ENCODE assay signal across 8 cellular contexts in genomic region chr2:33477473-33478468, GRCh38. TPM values are rescaled to one million over a fixed set of nuclear protein-coding genes. Genes with fewer than 3 reads are reported as not detected.
DNase-seq lines count a peak whose midpoint lies in the region; ATAC-seq and TF ChIP-seq lines count a peak whose summit lies in the region.

No MANE protein-coding gene starts in this region.

- peak overlapping the region; percentile 81 for H4K8ac ChIP-seq in mesenchymal stem cell (ENCODE audit: low read length)

- no peak overlapping the region for H3K23ac ChIP-seq in mesenchymal stem cell (ENCODE audit: low read length in 2 of 2)

- H3K18ac ChIP-seq in mesenchymal stem cell (ENCODE audit: low read depth in 1 of 2, low read length in 2 of 2), result peak overlapping the region; percentile 67 to 95

- intact Hi-C loops in ascending aorta (cut with DNase I), result loop anchor here (5.0 kb wide), 1 partner anchor 45 kb away; no protein-coding TSS in a partner anchor

- H3K27me3 Mint-ChIP-seq in type B pancreatic cell, result peaks cover 5% of the 10 kb centered on the region

- H2BK15ac ChIP-seq in mesenchymal stem cell (ENCODE audit: low read depth, poor library complexity, severe bottlenecking), result peak overlapping the region; percentile 36

- peak overlapping the region; percentile 64 for H3K4me3 Mint-ChIP-seq in type B pancreatic cell

- peaks cover 42% of the 10 kb centered on the region for H3K79me2 ChIP-seq in KMS-11 (ENCODE audit: insufficient read depth, low read depth)

- H3K4ac ChIP-seq in mesenchymal stem cell (ENCODE audit: low read depth in 1 of 2, low read length in 2 of 2), result peak overlapping the region; percentile 38 to 43

- peak overlapping the region in 1 of 2 experiments; percentile 41 for H3K14ac ChIP-seq in mesenchymal stem cell (ENCODE audit: low read length in 2 of 2)

- no peaks in the 10 kb centered on the region for H3K36me3 Mint-ChIP-seq in type B pancreatic cell

- H4K20me1 ChIP-seq in KMS-11 (ENCODE audit: insufficient read depth), result no peaks in the 10 kb centered on the region

- peak overlapping the region; percentile 32 for H4K91ac ChIP-seq in mesenchymal stem cell (ENCODE audit: low read length)

- TF ChIP-seq CTCF in KMS-11 (conservative IDR thresholded peaks at IDR 0.05; ENCODE audit: low read depth, low read length) (no peak), ascending aorta (IDR thresholded peaks at IDR 0.05) (no peak), type B pancreatic cell (conservative IDR thresholded peaks at IDR 0.05) (no peak)

- WGBS in mesenchymal stem cell, result 44% methylated on average over 20 of the region's 20 CpGs

- no peaks in the 10 kb centered on the region for H3K9me3 ChIP-seq in ascending aorta
- H3K9me3 ChIP-seq in mesenchymal stem cell (ENCODE audit: control insufficient read depth, low read length), result no peaks in the 10 kb centered on the region

- H2BK120ac ChIP-seq in mesenchymal stem cell (ENCODE audit: low read depth, low read length), result no peak overlapping the region

- H3K79me1 ChIP-seq in mesenchymal stem cell (replicated peaks; ENCODE audit: low read length, poor library complexity, severe bottlenecking), result peaks cover 3% of the 10 kb centered on the region

- peaks cover 18% of the 10 kb centered on the region for H3K4me1 Mint-ChIP-seq in type B pancreatic cell (ENCODE audit: unreplicated experiment)

- peaks cover 60% of the 10 kb centered on the region for H3K4me1 ChIP-seq in KMS-11 (ENCODE audit: low read depth, poor library complexity, severe bottlenecking)
- H3K4me1 ChIP-seq in ascending aorta, result peaks cover 0 to 5% of the 10 kb centered on the region in 2 donors
- peaks cover 4% of the 10 kb centered on the region for H3K4me1 ChIP-seq in mesenchymal stem cell (ENCODE audit: control insufficient read depth, insufficient read depth, low read depth, low read length)

- H3K4me2 ChIP-seq in KMS-11 (peak overlapping the region; percentile 82), mesenchymal stem cell (ENCODE audit: low read length, poor library complexity, severe bottlenecking) (peak overlapping the region; percentile 24)

- H2AK5ac ChIP-seq in mesenchymal stem cell (ENCODE audit: low read length, severe bottlenecking), result peak overlapping the region; percentile 46

- H3K27ac ChIP-seq in KMS-11 (peak overlapping the region; percentile 98), ascending aorta (peak overlapping the region in 1 of 2 donors; percentile 79), mesenchymal stem cell (ENCODE audit: low read length, poor library complexity, severe bottlenecking) (no peak overlapping the region)

- no peaks in the 10 kb centered on the region for H3K27me3 ChIP-seq in KMS-11 (ENCODE audit: insufficient read depth, low read depth)
- no peaks in the 10 kb centered on the region for H3K27me3 ChIP-seq in ascending aorta
- H3K27me3 ChIP-seq in mesenchymal stem cell (ENCODE audit: control insufficient read depth in 1 of 2, insufficient read depth in 1 of 2, low read length in 2 of 2), result peaks cover 0 to 8% of the 10 kb centered on the region in 2 experiments

- DNase-seq in GDM1 (lab: John Stamatoyannopoulos, UW) (peak; percentile 41), ascending aorta (ENCODE audit: low spot score in 2 of 2) (no peak), mesenchymal stem cell (peak; percentile 61), type B pancreatic cell (ENCODE audit: extremely low spot score, unreplicated experiment) (no peak), NK-92 (lab: John Stamatoyannopoulos, UW; ENCODE audit: unreplicated experiment) (no peak), ureter (ENCODE audit: low spot score) (no peak)

- H2BK5ac ChIP-seq in mesenchymal stem cell (ENCODE audit: low read depth, low read length, poor library complexity, severe bottlenecking), result no peak overlapping the region

- H2AFZ ChIP-seq in KMS-11 (ENCODE audit: low read depth), result peak overlapping the region; percentile 5; the same call in 1 of the 2 replicates
- no peak overlapping the region for H2AFZ ChIP-seq in mesenchymal stem cell (ENCODE audit: low read depth, low read length)

- peak overlapping the region; percentile 99 for H3K4me3 ChIP-seq in KMS-11 (IDR thresholded peaks at IDR 0.05; ENCODE audit: insufficient read depth, low read depth, low read length)
- H3K4me3 ChIP-seq in ascending aorta, result peak overlapping the region; percentile 56 to 71
- H3K4me3 ChIP-seq in mesenchymal stem cell (ENCODE audit: insufficient read depth in 1 of 2, low read depth in 1 of 2, low read length in 2 of 2), result no peak overlapping the region

- ATAC-seq in GM21367 (IDR thresholded peaks at IDR 0.05; ENCODE audit: unreplicated experiment), result peak; percentile 29

- H3K27ac Mint-ChIP-seq in type B pancreatic cell, result peak overlapping the region; percentile 37

- no peaks in the 10 kb centered on the region for H3K36me3 ChIP-seq in KMS-11 (ENCODE audit: insufficient read depth)
- no peaks in the 10 kb centered on the region for H3K36me3 ChIP-seq in ascending aorta
- H3K36me3 ChIP-seq in mesenchymal stem cell (ENCODE audit: control insufficient read depth in 1 of 2, insufficient read depth in 2 of 2, low read depth in 1 of 2, low read length in 2 of 2), result no peaks in the 10 kb centered on the region

- peaks cover 4% of the 10 kb centered on the region for H3K9me3 Mint-ChIP-seq in type B pancreatic cell

- peak overlapping the region; percentile 80 to 90 for H2BK12ac ChIP-seq in mesenchymal stem cell (ENCODE audit: low read length in 2 of 2)

- H3K9ac ChIP-seq in KMS-11 (peak overlapping the region; percentile 92), mesenchymal stem cell (ENCODE audit: low read length) (peak overlapping the region; percentile 90)

RNA-seq across cellular contexts. Expression of gene RASGRP3, which starts 1.3 kb away (rescaled TPM):
- total RNA-seq in ascending aorta (1.6 TPM), type B pancreatic cell (ENCODE audit: low replicate concordance) (0.94 and 1.1 TPM in 2 replicates), ureter (9.9 TPM)
- 31.4 TPM for polyA plus RNA-seq in mesenchymal stem cell (2013, experiment 1 of 2)
- polyA plus RNA-seq in mesenchymal stem cell (2013, experiment 2 of 2), result 29.3 TPM

Comparison
In these comparisons a context has a peak if more than half of its experiments do, and no peak if none do; other contexts are left out.
1. DNase-seq: peak in GDM1 (single experiment) and mesenchymal stem cell (single experiment); none in ascending aorta (0 of 2), type B pancreatic cell (single experiment), NK-92 (single experiment) and ureter (single experiment).
2. H3K4me3 ChIP-seq: peak in KMS-11 (single experiment) and ascending aorta (2 of 2); none in mesenchymal stem cell (0 of 2).